11 cellular contexts compared by ENCODE assay signal in genomic region chr7:35227438-35227837, GRCh38. TPM values are rescaled to one million over a fixed set of nuclear protein-coding genes. Genes with fewer than 3 reads are reported as not detected.
"Had no signal": no experiment of that assay in that cellular context is flagged by ENCODE, and none has a peak within 500 bp of the region (broad histone marks: within the 10 kb centered on the region; RNA-seq: fewer than 3 reads in every experiment).

No MANE protein-coding gene starts in this region.

RNA-seq across cellular contexts. Expression of gene TBX20, which starts 26.5 kb away (rescaled TPM):
- total RNA-seq: activated naive CD4-positive, alpha-beta T cell treated with anti-CD3 and anti-CD28 coated beads, Interleukin-2, amount 50 U/mL, for 72 hours; ascending aorta; cerebellum; gastrocnemius medialis; mammary epithelial cell; natural killer cell; osteoblast; posterior vena cava; sciatic nerve; spleen had no signal
- polyA plus RNA-seq: adipose tissue, mammary epithelial cell, spleen had no signal
